Comparison of ENCODE assay signal across 8 cellular contexts in genomic region chr2:73233154-73233931, GRCh38. TPM values are rescaled to one million over a fixed set of nuclear protein-coding genes. Genes with fewer than 3 reads are reported as not detected.
DNase-seq lines count a peak whose midpoint lies in the region; ATAC-seq, FAIRE-seq and TF ChIP-seq lines count a peak whose summit lies in the region.

TSS of gene PRADC1 (minus strand) at chr2:73233239. CDS start at chr2:73233160, 79 bp downstream.

- FAIRE-seq in GM12892 (lab: Jason Lieb, UNC), result peak; percentile 94

- TF ChIP-seq POLR2A in GM12892 (IDR thresholded peaks at IDR 0.05; ENCODE audit: low read depth, low read length) (peak; percentile 62; the same call in 1 of the 2 replicates), upper lobe of left lung (IDR thresholded peaks at IDR 0.05) (peak in 3 of 4 donors; percentile 19 to 66 (median 41))

- H3K36me3 ChIP-seq in heart right ventricle (peaks cover 0 to 29% (median 13%) of the 10 kb centered on the region in 9 donors), upper lobe of left lung (peaks cover 0 to 13% (median 3%) of the 10 kb centered on the region in 4 donors)

- no peak for TF ChIP-seq EP300 in upper lobe of left lung (IDR thresholded peaks at IDR 0.05)

- intact Hi-C loops in heart right ventricle (cut with DNase I) (loop anchor here in 1 of 10 donors (10.0 kb wide), 1 partner anchor 1141 kb away; no protein-coding TSS in a partner anchor), posterior cingulate gyrus (cut with DNase I) (loop anchor here (2.0 to 10.0 kb wide), 3 partner anchors 19 to 501 kb away; partner anchors contain the start of genes ALMS1, SMYD5 and TPRKB)

- peak; percentile 90 for ATAC-seq in HG02852 (IDR thresholded peaks at IDR 0.05; ENCODE audit: unreplicated experiment)
- ATAC-seq in heart right ventricle, result peak; percentile 91 to 97 (median 96)
- peak; percentile 96 to 98 for ATAC-seq in upper lobe of left lung (ENCODE audit: low FRiP score in 2 of 2)

- H3K4me3 ChIP-seq in heart right ventricle, result peak within 1 kb of the TSS; percentile 70 to 95 (median 88)
- H3K4me3 ChIP-seq in upper lobe of left lung, result peak within 1 kb of the TSS; percentile 93 to 95 (median 95)

- H3K27me3 ChIP-seq in heart right ventricle, result no peaks in the 10 kb centered on the region
- H3K27me3 ChIP-seq in upper lobe of left lung, result no peaks in the 10 kb centered on the region

- 0% methylated on average over 67 of the region's 67 CpGs for WGBS in heart right ventricle, 2 donors
- WGBS in upper lobe of left lung, 2 donors, result 0% methylated on average over 19 to 29 of the region's 67 CpGs

- H3K9me3 ChIP-seq in heart right ventricle (no peaks in the 10 kb centered on the region), upper lobe of left lung (no peaks in the 10 kb centered on the region)

- H3K4me1 ChIP-seq in heart right ventricle, result peaks cover 2 to 47% (median 35%) of the 10 kb centered on the region in 9 donors
- peaks cover 27 to 40% (median 35%) of the 10 kb centered on the region in 4 donors for H3K4me1 ChIP-seq in upper lobe of left lung

- TF ChIP-seq CTCF in heart right ventricle (IDR thresholded peaks at IDR 0.05) (no peak), upper lobe of left lung (IDR thresholded peaks at IDR 0.05) (peak in 2 of 6 experiments; percentile 10 to 17)

- DNase-seq in GM12892 (ENCODE audit: insufficient read length) (peak; percentile 97), NCI-H146 (lab: John Stamatoyannopoulos, UW) (peak; percentile 99), T-helper 1 cell (peak; percentile 88 to 97 (median 92)), amniotic epithelial cell (ENCODE audit: low read depth) (peak; percentile 100), heart right ventricle (peak; percentile 95 to 99), posterior cingulate gyrus (peak; percentile 98 to 100 (median 100)), upper lobe of left lung (peak; percentile 98 to 100)

- H3K27ac ChIP-seq in heart right ventricle (peak within 1 kb of the TSS; percentile 88 to 98 (median 94)), upper lobe of left lung (peak within 1 kb of the TSS; percentile 84 to 96 (median 92))

RNA-seq across cellular contexts. Expression of gene PRADC1, which starts in this region (rescaled TPM):
- polyA plus RNA-seq in GM12892 (2012; ENCODE audit: missing spikeins), result 9.5 TPM
- total RNA-seq in heart right ventricle (10 to 100 TPM; 61.2 to 96.5 (median 76.6) TPM), upper lobe of left lung (10 to 100 TPM in 5 of 6 donors, 1 to 10 TPM in 1; 6.7 to 21.6 (median 16.3) TPM)
- polyA plus RNA-seq in heart right ventricle, result 100 to 1,000 TPM; 109 to 221 TPM

Comparison
In these comparisons a context has a peak if more than half of its experiments do, and no peak if none do; other contexts are left out.
1. Peak in every context shown above with its lines: DNase-seq, ATAC-seq, H3K4me3 ChIP-seq and H3K27ac ChIP-seq.